17 cellular contexts compared by ENCODE assay signal in the genomic region with DNA sequence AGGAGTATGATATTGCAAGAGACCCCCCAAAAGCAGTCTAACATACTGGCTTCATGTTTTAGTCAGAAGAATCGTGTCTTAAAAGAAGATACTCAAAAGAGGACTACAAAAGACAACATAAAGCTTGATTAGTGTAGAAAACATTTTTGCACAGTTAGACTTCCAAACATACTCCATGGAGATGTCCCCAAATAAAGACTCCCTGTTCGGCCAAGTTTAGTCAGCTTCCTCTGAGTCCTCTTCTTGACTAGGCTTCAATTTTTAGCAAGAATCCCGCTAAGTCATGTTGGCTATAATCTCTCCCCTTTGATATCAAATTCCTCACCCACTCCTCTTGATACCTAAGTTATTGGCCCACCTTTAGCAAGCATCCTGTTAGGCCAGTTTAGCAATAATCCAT.
"Had no signal": no experiment of that assay in that cellular context is flagged by ENCODE, and none has a peak within 500 bp of the region (broad histone marks: within the 10 kb centered on the region; RNA-seq: fewer than 3 reads in every experiment).

No MANE protein-coding gene starts in this region.

- ATAC-seq: activated naive CD8-positive, alpha-beta T cell treated with anti-CD3 and anti-CD28 coated beads, Interleukin-2, amount 50 U/mL, for 24 hours; gastrocnemius medialis; stimulated activated naive B cell treated with anti-CD40 and anti-IgM and Interleukin-4, amounts not matched to agents 10 μg/mL and 1 μg/mL and 100 μg/mL, for 72 hours; T-cell had no signal

- H3K36me3 ChIP-seq: ascending aorta, gastrocnemius medialis, tibial nerve had no signal

- H3K4me1 Mint-ChIP-seq: activated B cell treated with CpG ODN at 0.5 μM for 24 hours; activated CD4-positive, alpha-beta memory T cell treated with anti-CD3 and anti-CD28 coated beads, Interleukin-2, amount 10 ng/mL, durations not matched to agents 7 days and 5 days; activated naive CD4-positive, alpha-beta T cell treated with anti-CD3 and anti-CD28 coated beads, Interleukin-2, amount 10 ng/mL, durations not matched to agents 7 days and 5 days; activated naive CD8-positive, alpha-beta T cell treated with anti-CD3 and anti-CD28 coated beads, Interleukin-2, amount 50 U/mL, for 24 hours; immature natural killer cell; stimulated activated naive B cell treated with anti-CD40 and anti-IgM and Interleukin-4, amounts not matched to agents 10 μg/mL and 1 μg/mL and 100 μg/mL, for 72 hours; T-cell had no signal

- H3K27ac Mint-ChIP-seq: activated B cell treated with CpG ODN at 0.5 μM for 24 hours; activated CD4-positive, alpha-beta memory T cell treated with anti-CD3 and anti-CD28 coated beads, Interleukin-2, amount 10 ng/mL, durations not matched to agents 7 days and 5 days; activated naive CD4-positive, alpha-beta T cell treated with anti-CD3 and anti-CD28 coated beads, Interleukin-2, amount 10 ng/mL, durations not matched to agents 7 days and 5 days; activated naive CD8-positive, alpha-beta T cell treated with anti-CD3 and anti-CD28 coated beads, Interleukin-2, amount 50 U/mL, for 24 hours; immature natural killer cell; nephron; stimulated activated naive B cell treated with anti-CD40 and anti-IgM and Interleukin-4, amounts not matched to agents 10 μg/mL and 1 μg/mL and 100 μg/mL, for 72 hours; T-cell had no signal

- H3K27me3 ChIP-seq: ascending aorta, gastrocnemius medialis, tibial nerve had no signal

- H3K9ac ChIP-seq: SK-N-SH had no signal

- H3K4me3 Mint-ChIP-seq: activated B cell treated with CpG ODN at 0.5 μM for 24 hours; activated CD4-positive, alpha-beta memory T cell treated with anti-CD3 and anti-CD28 coated beads, Interleukin-2, amount 10 ng/mL, durations not matched to agents 7 days and 5 days; activated naive CD4-positive, alpha-beta T cell treated with anti-CD3 and anti-CD28 coated beads, Interleukin-2, amount 10 ng/mL, durations not matched to agents 7 days and 5 days; activated naive CD8-positive, alpha-beta T cell treated with anti-CD3 and anti-CD28 coated beads, Interleukin-2, amount 50 U/mL, for 24 hours; immature natural killer cell; nephron; stimulated activated naive B cell treated with anti-CD40 and anti-IgM and Interleukin-4, amounts not matched to agents 10 μg/mL and 1 μg/mL and 100 μg/mL, for 72 hours; T-cell had no signal

- H3K27me3 Mint-ChIP-seq: activated B cell treated with CpG ODN at 0.5 μM for 24 hours; activated CD4-positive, alpha-beta memory T cell treated with anti-CD3 and anti-CD28 coated beads, Interleukin-2, amount 10 ng/mL, durations not matched to agents 7 days and 5 days; activated naive CD4-positive, alpha-beta T cell treated with anti-CD3 and anti-CD28 coated beads, Interleukin-2, amount 10 ng/mL, durations not matched to agents 7 days and 5 days; activated naive CD8-positive, alpha-beta T cell treated with anti-CD3 and anti-CD28 coated beads, Interleukin-2, amount 50 U/mL, for 24 hours; stimulated activated naive B cell treated with anti-CD40 and anti-IgM and Interleukin-4, amounts not matched to agents 10 μg/mL and 1 μg/mL and 100 μg/mL, for 72 hours had no signal

- H3K4me2 ChIP-seq: SK-N-SH had no signal

- DNase-seq: activated B cell treated with CpG ODN at 0.5 μM for 24 hours; activated CD4-positive, alpha-beta memory T cell treated with anti-CD3 and anti-CD28 coated beads, Interleukin-2, amount 10 ng/mL, durations not matched to agents 7 days and 5 days; activated CD4-positive, alpha-beta T cell treated with anti-CD3 and anti-CD28 coated beads for 48 hours; activated naive CD4-positive, alpha-beta T cell treated with anti-CD3 and anti-CD28 coated beads, Interleukin-2, amount 10 ng/mL, durations not matched to agents 7 days and 5 days; activated naive CD8-positive, alpha-beta T cell treated with anti-CD3 and anti-CD28 coated beads, Interleukin-2, amount 50 U/mL, for 24 hours; activated T-cell treated with anti-CD3 and anti-CD28 coated beads, Interleukin-2, amount 50 U/mL, for 1 hour; dermis blood vessel endothelial cell; effector memory CD4-positive, alpha-beta T cell; gastrocnemius medialis; immature natural killer cell; kidney glomerular epithelial cell; SK-N-SH; stimulated activated naive B cell treated with anti-CD40 and anti-IgM and Interleukin-4, amounts not matched to agents 10 μg/mL and 1 μg/mL and 100 μg/mL, for 72 hours; T-cell had no signal

- H3K4me1 ChIP-seq: gastrocnemius medialis, tibial nerve had no signal

- H3K27ac ChIP-seq: gastrocnemius medialis, tibial nerve had no signal

- H3K36me3 Mint-ChIP-seq: activated naive CD4-positive, alpha-beta T cell treated with anti-CD3 and anti-CD28 coated beads, Interleukin-2, amount 10 ng/mL, durations not matched to agents 7 days and 5 days; stimulated activated naive B cell treated with anti-CD40 and anti-IgM and Interleukin-4, amounts not matched to agents 10 μg/mL and 1 μg/mL and 100 μg/mL, for 72 hours; T-cell had no signal

- H3K9me3 ChIP-seq: ascending aorta, gastrocnemius medialis, SK-N-SH had no signal

- H3K4me3 ChIP-seq: ascending aorta, gastrocnemius medialis, tibial nerve had no signal
